In the genomic region with DNA sequence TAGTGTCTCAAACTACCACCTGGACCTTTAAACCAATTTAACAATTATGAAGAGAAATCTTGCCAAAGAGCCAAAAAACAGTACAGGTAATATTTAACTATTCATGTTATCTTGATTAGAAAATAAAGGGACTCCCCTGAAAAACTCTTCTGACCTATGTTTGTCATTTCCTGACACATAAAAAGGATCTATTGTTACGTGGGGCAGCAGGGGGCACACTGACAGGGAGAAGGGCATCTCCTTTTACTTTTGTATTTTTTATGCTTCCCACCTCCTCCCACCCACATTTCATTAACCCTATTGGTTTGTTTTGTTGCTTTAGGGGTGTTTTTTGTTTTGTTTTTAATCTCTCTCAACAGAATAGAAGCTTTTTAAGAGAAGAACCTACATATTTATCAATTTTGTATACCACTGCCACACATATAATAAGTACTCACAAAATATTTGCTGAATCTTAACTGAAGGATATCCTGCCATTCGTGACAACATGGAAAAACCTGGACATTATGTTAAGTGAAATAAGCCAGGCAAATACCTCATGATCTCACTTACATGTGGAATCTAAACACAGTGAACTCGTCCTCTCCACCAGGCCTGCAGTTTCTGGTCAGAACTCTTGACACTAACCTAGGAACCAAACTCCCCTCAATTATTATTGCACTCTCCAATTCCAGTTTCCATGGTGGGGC, we compare ENCODE assay signal across 1 cellular context.
TF ChIP-seq lines count a peak whose summit lies in the region.

No MANE protein-coding gene starts in this region.

TF ChIP-seq in A549, 52 proteins besides CTCF, POLR2A, EP300 and RAD21 (continued from another document):
- TF ChIP-seq, protein P1, sequence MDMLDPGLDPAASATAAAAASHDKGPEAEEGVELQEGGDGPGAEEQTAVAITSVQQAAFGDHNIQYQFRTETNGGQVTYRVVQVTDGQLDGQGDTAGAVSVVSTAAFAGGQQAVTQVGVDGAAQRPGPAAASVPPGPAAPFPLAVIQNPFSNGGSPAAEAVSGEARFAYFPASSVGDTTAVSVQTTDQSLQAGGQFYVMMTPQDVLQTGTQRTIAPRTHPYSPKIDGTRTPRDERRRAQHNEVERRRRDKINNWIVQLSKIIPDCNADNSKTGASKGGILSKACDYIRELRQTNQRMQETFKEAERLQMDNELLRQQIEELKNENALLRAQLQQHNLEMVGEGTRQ (IDR thresholded peaks at IDR 0.05), result no peak
- TF ChIP-seq RFX5 (IDR thresholded peaks at IDR 0.05) (no peak), HEYL (CRISPR knock-in tag; IDR thresholded peaks at IDR 0.05) (no peak), MYC (IDR thresholded peaks at IDR 0.05; ENCODE audit: borderline replicate concordance, low read length) (no peak), FOSB (CRISPR knock-in tag; IDR thresholded peaks at IDR 0.05) (no peak)
